Comparison of ENCODE assay signal across 9 cellular contexts in the genomic region with DNA sequence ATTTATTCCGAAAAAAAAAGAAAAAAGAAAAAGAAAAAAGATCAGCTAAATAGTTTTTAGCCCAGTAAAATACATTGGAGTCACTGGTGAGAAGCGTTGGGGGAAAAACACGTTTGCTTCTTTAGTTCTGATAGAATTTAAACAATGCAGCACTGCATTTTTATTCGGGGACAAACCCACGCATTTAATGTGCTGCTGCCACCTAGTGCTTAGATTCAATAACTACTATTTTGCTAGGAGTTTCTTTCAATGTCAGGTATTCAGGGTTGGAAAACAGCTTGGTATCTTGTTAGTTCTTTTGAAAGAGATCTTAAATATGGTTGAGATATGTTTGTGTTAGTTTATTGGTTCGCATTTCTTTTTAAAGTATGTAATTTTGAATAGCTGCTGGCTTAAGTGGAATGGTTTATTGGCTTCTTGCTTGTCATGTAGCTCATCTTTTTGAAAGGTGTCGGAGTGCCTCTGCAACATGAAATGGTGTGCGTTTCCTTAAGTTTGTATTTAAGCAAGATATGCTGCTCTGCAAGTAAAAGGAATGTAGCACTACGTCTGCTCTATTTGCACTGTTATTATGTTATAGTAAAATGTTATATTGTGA. TPM values are rescaled to one million over a fixed set of nuclear protein-coding genes. Genes with fewer than 3 reads are reported as not detected.
DNase-seq lines count a peak whose midpoint lies in the region; ATAC-seq and TF ChIP-seq lines count a peak whose summit lies in the region.
"Had no signal": no experiment of that assay in that cellular context is flagged by ENCODE, and none has a peak within 500 bp of the region (broad histone marks: within the 10 kb centered on the region; RNA-seq: fewer than 3 reads in every experiment).

No MANE protein-coding gene starts in this region.

- DNase-seq in activated naive CD8-positive, alpha-beta T cell treated with anti-CD3 and anti-CD28 coated beads, Interleukin-2, amount 50 U/mL, for 24 hours = peak; percentile 10
- no peak for DNase-seq in activated naive CD8-positive, alpha-beta T cell treated with anti-CD3 and anti-CD28 coated beads for 36 hours
- DNase-seq in NCI-H2107 (lab: John Stamatoyannopoulos, UW) (peak; percentile 17), foreskin keratinocyte (peak in 1 of 2 donors; percentile 26), prostate gland (ENCODE audit: low spot score) (peak; percentile 6)
- peak; percentile 19 to 26 for DNase-seq in activated CD4-positive, alpha-beta T cell treated with anti-CD3 and anti-CD28 coated beads for 4 hours

- no peaks in the 10 kb centered on the region for H3K9me3 Mint-ChIP-seq in activated naive CD8-positive, alpha-beta T cell treated with anti-CD3 and anti-CD28 coated beads, Interleukin-2, amount 50 U/mL, for 24 hours
- no peaks in the 10 kb centered on the region for H3K9me3 Mint-ChIP-seq in activated naive CD8-positive, alpha-beta T cell treated with anti-CD3 and anti-CD28 coated beads for 36 hours

- H3K36me3 Mint-ChIP-seq in activated naive CD8-positive, alpha-beta T cell treated with anti-CD3 and anti-CD28 coated beads, Interleukin-2, amount 50 U/mL, for 24 hours (ENCODE audit: low read depth) = no peaks in the 10 kb centered on the region
- no peaks in the 10 kb centered on the region for H3K36me3 Mint-ChIP-seq in activated naive CD8-positive, alpha-beta T cell treated with anti-CD3 and anti-CD28 coated beads for 36 hours

- POLR2A ChIA-PET in HEK293 (lab: Yijun Ruan, JAX) = no interaction called here

- H3K27me3 ChIP-seq in foreskin keratinocyte (no peaks in the 10 kb centered on the region), prostate gland (replicated peaks; ENCODE audit: insufficient read depth) (no peaks in the 10 kb centered on the region)

- TF ChIP-seq POLR2A in prostate gland (IDR thresholded peaks at IDR 0.05) = no peak

- intact Hi-C loops in prostate gland (cut with DNase I) = loop anchor here (2.0 to 10.0 kb wide), 2 partner anchors 243 to 453 kb away; no protein-coding TSS in a partner anchor

- no peak overlapping the region for H3K27ac Mint-ChIP-seq in activated naive CD8-positive, alpha-beta T cell treated with anti-CD3 and anti-CD28 coated beads, Interleukin-2, amount 50 U/mL, for 24 hours
- no peak overlapping the region for H3K27ac Mint-ChIP-seq in activated naive CD8-positive, alpha-beta T cell treated with anti-CD3 and anti-CD28 coated beads for 36 hours

- no peaks in the 10 kb centered on the region for H3K4me1 Mint-ChIP-seq in activated naive CD8-positive, alpha-beta T cell treated with anti-CD3 and anti-CD28 coated beads, Interleukin-2, amount 50 U/mL, for 24 hours
- peaks cover 1% of the 10 kb centered on the region for H3K4me1 Mint-ChIP-seq in activated naive CD8-positive, alpha-beta T cell treated with anti-CD3 and anti-CD28 coated beads for 36 hours

- 24% methylated on average over 9 of the region's 9 CpGs for WGBS in prostate gland

- CTCF ChIA-PET in HEK293 (lab: Yijun Ruan, JAX) = interaction anchor here (0.6 to 3.9 kb wide), 53 partner anchors 9 to 962 kb away, joined by 3 to 51 read pairs (median 4); a partner anchor contains a TSS

- no peaks in the 10 kb centered on the region for H3K27me3 Mint-ChIP-seq in activated naive CD8-positive, alpha-beta T cell treated with anti-CD3 and anti-CD28 coated beads, Interleukin-2, amount 50 U/mL, for 24 hours
- H3K27me3 Mint-ChIP-seq in activated naive CD8-positive, alpha-beta T cell treated with anti-CD3 and anti-CD28 coated beads for 36 hours = no peaks in the 10 kb centered on the region

- H3K9me3 ChIP-seq in HEK293 (ENCODE audit: control insufficient read depth, insufficient read depth, low read depth, low read length) (no peaks in the 10 kb centered on the region), prostate gland (no peaks in the 10 kb centered on the region)

- H3K4me3 ChIP-seq in HEK293 (ENCODE audit: low read depth, low read length) (no peak overlapping the region), prostate gland (no peak overlapping the region)

- TF ChIP-seq CTCF in HEK293 (tag by site-specific recombination; IDR thresholded peaks at IDR 0.05) (no peak), foreskin keratinocyte (conservative IDR thresholded peaks at IDR 0.05) (peak; percentile 82), prostate gland (IDR thresholded peaks at IDR 0.05) (peak; percentile 8 to 65 (median 50))

- H3K27ac ChIP-seq in HEK293 (ENCODE audit: extremely low read depth, low read depth, low read length) = no peak overlapping the region
- no peak overlapping the region for H3K27ac ChIP-seq in foreskin keratinocyte
- H3K27ac ChIP-seq in prostate gland = no peak overlapping the region
- H3K27ac ChIP-seq: epithelial cell of prostate had no signal

- H3K36me3 ChIP-seq in HEK293 (ENCODE audit: control insufficient read depth in 2 of 2, insufficient read depth in 1 of 2, low read length in 2 of 2) (no peaks in the 10 kb centered on the region), prostate gland (no peaks in the 10 kb centered on the region)

- no peak overlapping the region for H3K4me3 Mint-ChIP-seq in activated naive CD8-positive, alpha-beta T cell treated with anti-CD3 and anti-CD28 coated beads, Interleukin-2, amount 50 U/mL, for 24 hours
- H3K4me3 Mint-ChIP-seq in activated naive CD8-positive, alpha-beta T cell treated with anti-CD3 and anti-CD28 coated beads for 36 hours = no peak overlapping the region

- no peaks in the 10 kb centered on the region for H3K4me1 ChIP-seq in HEK293 (ENCODE audit: control insufficient read depth, insufficient read depth, low read length)
- no peaks in the 10 kb centered on the region for H3K4me1 ChIP-seq in foreskin keratinocyte
- no peaks in the 10 kb centered on the region for H3K4me1 ChIP-seq in prostate gland (replicated peaks)

- ATAC-seq in activated naive CD8-positive, alpha-beta T cell treated with anti-CD3 and anti-CD28 coated beads, Interleukin-2, amount 50 U/mL, for 24 hours = no peak
- ATAC-seq in foreskin keratinocyte (peak; percentile 48), HG03521 (IDR thresholded peaks at IDR 0.05; ENCODE audit: unreplicated experiment) (no peak)

TF ChIP-seq in HEK293, 187 proteins besides CTCF, POLR2A, EP300 and RAD21:
- peak; percentile 70 for TF ChIP-seq ZNF654 (tag by site-specific recombination; IDR thresholded peaks at IDR 0.05; ENCODE audit: low read depth)
- TF ChIP-seq ZFHX2 (tag by site-specific recombination; conservative IDR thresholded peaks at IDR 0.05) = 0 out of 2 replicates have a peak, but pooled peaks have one; percentile 9
- TF ChIP-seq SCRT1 (tag by site-specific recombination; IDR thresholded peaks at IDR 0.05; ENCODE audit: borderline replicate concordance) = no peak
- TF ChIP-seq SP2 (tag by site-specific recombination; IDR thresholded peaks at IDR 0.05) = no peak
- TF ChIP-seq, protein P1, sequence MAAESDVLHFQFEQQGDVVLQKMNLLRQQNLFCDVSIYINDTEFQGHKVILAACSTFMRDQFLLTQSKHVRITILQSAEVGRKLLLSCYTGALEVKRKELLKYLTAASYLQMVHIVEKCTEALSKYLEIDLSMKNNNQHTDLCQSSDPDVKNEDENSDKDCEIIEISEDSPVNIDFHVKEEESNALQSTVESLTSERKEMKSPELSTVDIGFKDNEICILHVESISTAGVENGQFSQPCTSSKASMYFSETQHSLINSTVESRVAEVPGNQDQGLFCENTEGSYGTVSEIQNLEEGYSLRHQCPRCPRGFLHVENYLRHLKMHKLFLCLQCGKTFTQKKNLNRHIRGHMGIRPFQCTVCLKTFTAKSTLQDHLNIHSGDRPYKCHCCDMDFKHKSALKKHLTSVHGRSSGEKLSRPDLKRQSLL (tag by site-specific recombination; IDR thresholded peaks at IDR 0.05) = no peak
- TF ChIP-seq, protein P2, sequence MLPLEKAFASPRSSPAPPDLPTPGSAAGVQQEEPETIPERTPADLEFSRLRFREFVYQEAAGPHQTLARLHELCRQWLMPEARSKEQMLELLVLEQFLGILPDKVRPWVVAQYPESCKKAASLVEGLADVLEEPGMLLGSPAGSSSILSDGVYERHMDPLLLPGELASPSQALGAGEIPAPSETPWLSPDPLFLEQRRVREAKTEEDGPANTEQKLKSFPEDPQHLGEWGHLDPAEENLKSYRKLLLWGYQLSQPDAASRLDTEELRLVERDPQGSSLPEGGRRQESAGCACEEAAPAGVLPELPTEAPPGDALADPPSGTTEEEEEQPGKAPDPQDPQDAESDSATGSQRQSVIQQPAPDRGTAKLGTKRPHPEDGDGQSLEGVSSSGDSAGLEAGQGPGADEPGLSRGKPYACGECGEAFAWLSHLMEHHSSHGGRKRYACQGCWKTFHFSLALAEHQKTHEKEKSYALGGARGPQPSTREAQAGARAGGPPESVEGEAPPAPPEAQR (tag by site-specific recombination; IDR thresholded peaks at IDR 0.05) = no peak

RNA-seq across cellular contexts. Expression of a gene that starts 41.9 kb away (rescaled TPM):
- 10 to 100 TPM; 79.4 to 86.7 TPM for total RNA-seq in activated naive CD8-positive, alpha-beta T cell treated with anti-CD3 and anti-CD28 coated beads for 36 hours
- total RNA-seq in foreskin keratinocyte (4.8 and 6.2 TPM in 2 replicates), prostate gland (10 to 100 TPM; 13.6 to 23.5 TPM)
- 5.4 and 6.6 TPM in 2 replicates for polyA plus RNA-seq in foreskin keratinocyte
